In genomic region chr2:169658877-169659276, GRCh38 we compare ENCODE assay signal across 24 cellular contexts. TPM values are rescaled to one million over a fixed set of nuclear protein-coding genes. Genes with fewer than 3 reads are reported as not detected.
"Had no signal": no experiment of that assay in that cellular context is flagged by ENCODE, and none has a peak within 500 bp of the region (broad histone marks: within the 10 kb centered on the region; RNA-seq: fewer than 3 reads in every experiment).

No MANE protein-coding gene starts in this region.

- ATAC-seq: HepG2, Panc1, PC-3, SK-N-SH treated with all-trans-retinoic acid at 6 μM for 48 hours had no signal

- H3K4me2 ChIP-seq: KMS-11 had no signal

- H3K9me3 ChIP-seq: SJCRH30 had no signal

- H3K27me3 ChIP-seq: SJCRH30 had no signal

- H3K27ac ChIP-seq: KMS-11, RWPE1, SJCRH30 had no signal

- H3K9ac ChIP-seq: KMS-11 had no signal

- H3K4me1 ChIP-seq: SJCRH30 had no signal

- FAIRE-seq: HepG2 had no signal

- H3K4me3 ChIP-seq: SJCRH30 had no signal

- DNase-seq: IMR-90, NCI-H1048, NCI-H1105, NCI-H1417, NCI-H1436 treated with DMSO at 0.1 percent for 48 hours, NCI-H1694, NCI-H187 treated with DMSO at 0.1 percent for 48 hours, NCI-H2029 treated with DMSO at 0.1 percent for 48 hours, NCI-H2171 treated with DMSO at 0.1 percent for 48 hours, NCI-H510A, NCI-H524 treated with DMSO at 0.1 percent for 48 hours, NCI-H69, NCI-H774, PC-3, SHP77 treated with DMSO at 0.1 percent for 48 hours, SJCRH30, T-helper 1 cell had no signal

- H3K36me3 ChIP-seq: SJCRH30 had no signal

RNA-seq across cellular contexts. Expression of gene CFAP210, which starts 35.3 kb away (rescaled TPM):
- total RNA-seq: HT1080, IMR-90, MCF 10A, PC-3, SJCRH30 had no signal
- polyA plus RNA-seq: HepG2, IMR-90 had no signal
